In genomic region chr1:42170779-42171621, GRCh38 we compare ENCODE assay signal across 21 cellular contexts. TPM values are rescaled to one million over a fixed set of nuclear protein-coding genes. Genes with fewer than 3 reads are reported as not detected.
DNase-seq lines count a peak whose midpoint lies in the region; ATAC-seq and TF ChIP-seq lines count a peak whose summit lies in the region.
"Had no signal": no experiment of that assay in that cellular context is flagged by ENCODE, and none has a peak within 500 bp of the region (broad histone marks: within the 10 kb centered on the region; RNA-seq: fewer than 3 reads in every experiment).

No MANE protein-coding gene starts in this region.

- intact Hi-C loops in prostate gland (cut with DNase I) = loop anchor here (10.0 kb wide), 2 partner anchors 136 to 284 kb away; partner anchors contain the start of genes PPCS and ZMYND12

- H3K36me3 ChIP-seq in DND-41 (ENCODE audit: insufficient read depth, low read length) (no peaks in the 10 kb centered on the region), prostate gland (no peaks in the 10 kb centered on the region)

- H3K4me1 ChIP-seq in DND-41 (ENCODE audit: insufficient read depth, low read length) (no peaks in the 10 kb centered on the region), prostate gland (replicated peaks) (peaks cover 10% of the 10 kb centered on the region)

- H3K9me3 ChIP-seq in DND-41 (ENCODE audit: insufficient read depth, low read length, severe bottlenecking) (no peaks in the 10 kb centered on the region), prostate gland (no peaks in the 10 kb centered on the region)
- H3K9me3 ChIP-seq: psoas muscle had no signal

- no peak overlapping the region for H3K9ac ChIP-seq in DND-41 (ENCODE audit: low read depth, low read length)

- 46% methylated on average over 17 of the region's 17 CpGs for WGBS in prostate gland

- H3K27ac ChIP-seq in DND-41 (ENCODE audit: low read length) (no peak overlapping the region), VCaP (peak overlapping the region; percentile 94), prostate gland (no peak overlapping the region)
- H3K27ac ChIP-seq: psoas muscle had no signal

- no peaks in the 10 kb centered on the region for H4K20me1 ChIP-seq in DND-41 (ENCODE audit: insufficient read depth, low read length)

- no peaks in the 10 kb centered on the region for H3K79me2 ChIP-seq in DND-41 (ENCODE audit: insufficient read depth, low read length)

- no peaks in the 10 kb centered on the region for H3K36me3 Mint-ChIP-seq in mesothelial cell of epicardium
- H3K36me3 Mint-ChIP-seq: activated naive CD4-positive, alpha-beta T cell treated with anti-CD3 and anti-CD28 coated beads, Interleukin-2, amount 10 ng/mL, durations not matched to agents 7 days and 5 days; IgD-negative memory B cell had no signal

- no peak overlapping the region for H2AFZ ChIP-seq in DND-41 (ENCODE audit: low read depth, low read length)

- H3K27me3 ChIP-seq in DND-41 (ENCODE audit: insufficient read depth, low read length, poor library complexity) = no peaks in the 10 kb centered on the region
- H3K27me3 ChIP-seq in prostate gland (replicated peaks; ENCODE audit: insufficient read depth) = no peaks in the 10 kb centered on the region

- TF ChIP-seq POLR2A in prostate gland (IDR thresholded peaks at IDR 0.05) = no peak

- H3K4me2 ChIP-seq in DND-41 (ENCODE audit: insufficient read depth, low read length) = no peak overlapping the region

- no peak for TF ChIP-seq CTCF in DND-41 (IDR thresholded peaks at IDR 0.05; ENCODE audit: borderline replicate concordance, extremely low read depth, low read length, poor library complexity, severe bottlenecking)
- TF ChIP-seq CTCF in VCaP (conservative IDR thresholded peaks at IDR 0.05) = no peak
- no peak for TF ChIP-seq CTCF in mesothelial cell of epicardium (IDR thresholded peaks at IDR 0.05; ENCODE audit: unreplicated experiment)
- no peak for TF ChIP-seq CTCF in prostate gland (IDR thresholded peaks at IDR 0.05)

- H3K27ac Mint-ChIP-seq in mesothelial cell of epicardium = peak overlapping the region; percentile 62
- H3K27ac Mint-ChIP-seq: activated CD4-positive, alpha-beta T cell treated with anti-CD3 and anti-CD28 coated beads, Interleukin-2, amount 10 ng/mL, durations not matched to agents 24 days and 14 days; activated naive CD4-positive, alpha-beta T cell treated with anti-CD3 and anti-CD28 coated beads, Interleukin-2, amount 10 ng/mL, durations not matched to agents 7 days and 5 days; effector memory CD8-positive, alpha-beta T cell had no signal

- peaks cover 41% of the 10 kb centered on the region for H3K4me1 Mint-ChIP-seq in mesothelial cell of epicardium
- H3K4me1 Mint-ChIP-seq: activated naive CD4-positive, alpha-beta T cell treated with anti-CD3 and anti-CD28 coated beads, Interleukin-2, amount 10 ng/mL, durations not matched to agents 7 days and 5 days; IgD-negative memory B cell had no signal

- no peaks in the 10 kb centered on the region for H3K27me3 Mint-ChIP-seq in mesothelial cell of epicardium (ENCODE audit: low read depth)
- H3K27me3 Mint-ChIP-seq: activated CD4-positive, alpha-beta T cell treated with anti-CD3 and anti-CD28 coated beads, Interleukin-2, amount 10 ng/mL, durations not matched to agents 24 days and 14 days; activated naive CD4-positive, alpha-beta T cell treated with anti-CD3 and anti-CD28 coated beads, Interleukin-2, amount 10 ng/mL, durations not matched to agents 7 days and 5 days; IgD-negative memory B cell had no signal

- H3K4me3 Mint-ChIP-seq in mesothelial cell of epicardium = no peak overlapping the region
- H3K4me3 Mint-ChIP-seq: activated CD4-positive, alpha-beta T cell treated with anti-CD3 and anti-CD28 coated beads, Interleukin-2, amount 10 ng/mL, durations not matched to agents 24 days and 14 days; activated naive CD4-positive, alpha-beta T cell treated with anti-CD3 and anti-CD28 coated beads, Interleukin-2, amount 10 ng/mL, durations not matched to agents 7 days and 5 days; effector memory CD8-positive, alpha-beta T cell; H9 had no signal

- ATAC-seq in DND-41 (ENCODE audit: insufficient read depth, low read depth) = peak; percentile 31; the same call in 1 of the 3 replicates
- ATAC-seq in HG03521 (IDR thresholded peaks at IDR 0.05; ENCODE audit: unreplicated experiment) = no peak
- ATAC-seq in GM18520 (IDR thresholded peaks at IDR 0.05; ENCODE audit: unreplicated experiment) = no peak
- ATAC-seq: effector memory CD8-positive, alpha-beta T cell; psoas muscle had no signal

- H3K9me3 Mint-ChIP-seq in mesothelial cell of epicardium = no peaks in the 10 kb centered on the region
- H3K9me3 Mint-ChIP-seq: activated CD4-positive, alpha-beta T cell treated with anti-CD3 and anti-CD28 coated beads, Interleukin-2, amount 10 ng/mL, durations not matched to agents 24 days and 14 days; activated naive CD4-positive, alpha-beta T cell treated with anti-CD3 and anti-CD28 coated beads, Interleukin-2, amount 10 ng/mL, durations not matched to agents 7 days and 5 days; effector memory CD8-positive, alpha-beta T cell; H9; IgD-negative memory B cell had no signal

- H3K4me3 ChIP-seq in DND-41 (ENCODE audit: low read depth in 1 of 2, low read length in 2 of 2) = no peak overlapping the region
- no peak overlapping the region for H3K4me3 ChIP-seq in prostate gland
- H3K4me3 ChIP-seq: psoas muscle had no signal

- DNase-seq in DMS 273 (lab: John Stamatoyannopoulos, UW; ENCODE audit: unreplicated experiment) (peak; percentile 93), DND-41 (no peak), mesothelial cell of epicardium (ENCODE audit: low spot score in 2 of 2, unreplicated experiment in 2 of 2) (no peak), prostate gland (ENCODE audit: low spot score) (no peak)
- no peak for DNase-seq in stimulated activated CD4-positive, alpha-beta T cell treated with anti-CD3 and anti-CD28 coated beads, Interleukin-15, amount 100 ng/mL, for 24 hours
- DNase-seq: activated CD4-positive, alpha-beta T cell treated with anti-CD3 and anti-CD28 coated beads, Interleukin-2, amount 10 ng/mL, durations not matched to agents 24 days and 14 days; activated naive CD4-positive, alpha-beta T cell treated with anti-CD3 and anti-CD28 coated beads, Interleukin-2, amount 10 ng/mL, durations not matched to agents 7 days and 5 days; activated T-cell treated with anti-CD3 and anti-CD28 coated beads for 4 hours; effector memory CD8-positive, alpha-beta T cell; foreskin fibroblast; H9; NK-92 treated with Interleukin-12 subunit alpha and Interleukin-12 subunit beta, amount 100 ng/mL, for 24 hours; psoas muscle; SIG-M5 had no signal

RNA-seq across cellular contexts. Expression of gene GUCA2A, which starts 6.5 kb away (rescaled TPM):
- total RNA-seq in mesothelial cell of epicardium = not detected in 3 replicates
- total RNA-seq in prostate gland = not detected
- total RNA-seq: activated CD4-positive, alpha-beta T cell treated with anti-CD3 and anti-CD28 coated beads, Interleukin-2, amount 10 ng/mL, durations not matched to agents 24 days and 14 days; bronchial epithelial cell; Daoy; H9 had no signal

RNA-seq across cellular contexts. Expression of gene GUCA2B, which starts 17.8 kb away (rescaled TPM):
- total RNA-seq in mesothelial cell of epicardium = not detected in 3 replicates
- total RNA-seq in prostate gland = not detected
- total RNA-seq: activated CD4-positive, alpha-beta T cell treated with anti-CD3 and anti-CD28 coated beads, Interleukin-2, amount 10 ng/mL, durations not matched to agents 24 days and 14 days; bronchial epithelial cell; Daoy; H9; psoas muscle; subcutaneous adipose tissue had no signal
